Comparison of ENCODE assay signal across 8 cellular contexts in the genomic region with DNA sequence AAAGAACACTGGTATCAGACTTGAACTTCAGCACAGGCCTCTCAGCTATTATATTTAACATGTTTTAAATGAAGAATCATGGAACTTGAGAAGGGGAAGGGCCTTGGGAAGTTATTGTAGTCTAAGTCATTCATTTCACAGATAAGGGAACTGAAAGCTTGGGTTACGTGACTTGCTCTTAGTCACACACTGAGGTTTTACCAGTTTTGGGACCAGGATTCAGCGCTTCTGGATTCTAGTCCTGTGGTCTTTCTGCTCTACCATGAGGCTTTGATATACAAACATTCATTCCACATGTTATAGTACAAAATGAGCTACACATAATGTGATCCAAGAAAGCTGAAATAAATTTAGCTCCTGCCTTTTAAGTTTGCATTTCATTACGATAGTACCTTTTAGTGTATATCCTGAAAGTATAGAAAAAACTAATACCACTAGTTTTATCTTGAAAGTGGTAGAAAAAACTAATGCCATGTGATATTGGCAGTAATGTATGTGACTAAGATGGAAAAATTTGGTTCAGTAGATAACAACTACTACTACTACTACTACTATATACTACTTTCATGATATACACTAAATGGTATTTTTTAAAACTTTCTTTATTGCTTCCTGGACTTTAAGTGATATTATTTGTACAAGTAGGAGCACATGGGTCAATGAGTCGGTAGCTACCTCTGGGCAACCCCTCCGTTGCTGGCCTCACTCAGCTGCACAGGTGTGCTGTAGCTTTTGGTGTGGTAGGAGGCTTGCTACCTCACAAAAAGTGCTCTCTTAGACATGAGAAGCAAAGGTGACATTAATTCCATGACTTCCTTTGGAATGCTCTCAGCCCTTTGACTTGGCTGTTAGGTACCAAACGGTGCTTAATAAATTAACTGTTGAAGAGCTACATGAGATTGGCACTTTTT. TPM values are rescaled to one million over a fixed set of nuclear protein-coding genes. Genes with fewer than 3 reads are reported as not detected.
DNase-seq lines count a peak whose midpoint lies in the region; ATAC-seq, FAIRE-seq and TF ChIP-seq lines count a peak whose summit lies in the region.

No MANE protein-coding gene starts in this region.

- H3K27me3 ChIP-seq in hepatocyte, result no peaks in the 10 kb centered on the region

- H3K4me2 ChIP-seq in hepatocyte, result peak overlapping the region; percentile 33

- no peaks in the 10 kb centered on the region for H3K36me3 ChIP-seq in hepatocyte (replicated peaks; ENCODE audit: insufficient read depth, low read depth)

- DNase-seq in NOMO-1 (lab: John Stamatoyannopoulos, UW; ENCODE audit: unreplicated experiment in 2 of 2) (peak; percentile 74 to 95), hepatocyte (ENCODE audit: low spot score) (peak; percentile 17), HuH-7 (ENCODE audit: low spot score) (no peak), HuH-7.5 (ENCODE audit: low spot score) (no peak), NCI-H748 (lab: John Stamatoyannopoulos, UW; ENCODE audit: unreplicated experiment) (no peak), RCC 7860 (ENCODE audit: low spot score) (no peak)

- H3K27ac ChIP-seq in hepatocyte, result peak overlapping the region; percentile 16

- H3K9me3 ChIP-seq in hepatocyte (ENCODE audit: low read depth), result no peaks in the 10 kb centered on the region

- no peak overlapping the region for H2AFZ ChIP-seq in hepatocyte

- ATAC-seq in GM18858 (IDR thresholded peaks at IDR 0.05; ENCODE audit: unreplicated experiment), result peak; percentile 92
- peak; percentile 90 for ATAC-seq in HG02571 (IDR thresholded peaks at IDR 0.05; ENCODE audit: unreplicated experiment)

- no peaks in the 10 kb centered on the region for H4K20me1 ChIP-seq in hepatocyte (ENCODE audit: insufficient read depth, poor library complexity, severe bottlenecking)

- no peak for FAIRE-seq in RCC 7860 (lab: Jason Lieb, UNC)

- peaks cover 23% of the 10 kb centered on the region for H3K4me1 ChIP-seq in hepatocyte (ENCODE audit: insufficient read depth)

- no peaks in the 10 kb centered on the region for H3K79me2 ChIP-seq in hepatocyte

- no peak overlapping the region for H3K4me3 ChIP-seq in hepatocyte

- WGBS in hepatocyte (ENCODE audit: low lambda C conversion rate, missing lambda C conversion rate), result 65% methylated on average over 6 of the region's 6 CpGs

- no peak for TF ChIP-seq CTCF in hepatocyte (IDR thresholded peaks at IDR 0.05; ENCODE audit: poor library complexity)

- H3K9me2 ChIP-seq in hepatocyte (replicated peaks; ENCODE audit: insufficient read depth), result no peaks in the 10 kb centered on the region

RNA-seq across cellular contexts. Expression of gene F2RL2, which starts 40.7 kb away (rescaled TPM):
- total RNA-seq in hepatocyte, result 2.3 and 2.6 TPM in 2 replicates
- polyA plus RNA-seq in hepatocyte, result 1.5 and 1.9 TPM in 2 replicates

Comparison
In these comparisons a context has a peak if more than half of its experiments do, and no peak if none do; other contexts are left out.
1. DNase-seq: peak in NOMO-1 (2 of 2) and hepatocyte (single experiment); none in HuH-7 (single experiment), HuH-7.5 (single experiment), NCI-H748 (single experiment) and RCC 7860 (single experiment).